ENCODE assay signal across 1 cellular context in the genomic region with DNA sequence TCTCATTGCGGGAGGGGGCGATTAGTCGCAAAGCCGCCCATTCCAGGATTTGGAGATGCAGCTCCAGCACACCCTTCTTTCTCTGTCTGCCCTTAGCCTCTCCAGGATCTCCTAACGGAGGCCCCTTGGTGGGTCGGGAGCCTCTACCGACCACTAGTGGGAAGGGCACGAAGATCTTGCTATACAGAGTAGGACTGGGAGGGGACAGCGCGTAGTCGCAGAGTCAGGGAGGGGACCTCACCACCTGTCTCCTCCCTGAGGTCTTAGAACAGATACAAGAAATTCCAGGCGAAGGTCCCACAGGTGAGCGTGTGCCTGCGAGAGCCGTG.
TF ChIP-seq lines count a peak whose summit lies in the region.

No MANE protein-coding gene starts in this region.

TF ChIP-seq in IMR-90, 13 proteins besides CTCF, POLR2A, EP300 and RAD21 (continued from another document):
- TF ChIP-seq ELK1 (IDR thresholded peaks at IDR 0.05; ENCODE audit: borderline replicate concordance, low read depth, low read length) (no peak), MAZ (IDR thresholded peaks at IDR 0.05; ENCODE audit: borderline replicate concordance, low read depth, low read length) (no peak)
